ENCODE assay signal across 11 cellular contexts in the genomic region with DNA sequence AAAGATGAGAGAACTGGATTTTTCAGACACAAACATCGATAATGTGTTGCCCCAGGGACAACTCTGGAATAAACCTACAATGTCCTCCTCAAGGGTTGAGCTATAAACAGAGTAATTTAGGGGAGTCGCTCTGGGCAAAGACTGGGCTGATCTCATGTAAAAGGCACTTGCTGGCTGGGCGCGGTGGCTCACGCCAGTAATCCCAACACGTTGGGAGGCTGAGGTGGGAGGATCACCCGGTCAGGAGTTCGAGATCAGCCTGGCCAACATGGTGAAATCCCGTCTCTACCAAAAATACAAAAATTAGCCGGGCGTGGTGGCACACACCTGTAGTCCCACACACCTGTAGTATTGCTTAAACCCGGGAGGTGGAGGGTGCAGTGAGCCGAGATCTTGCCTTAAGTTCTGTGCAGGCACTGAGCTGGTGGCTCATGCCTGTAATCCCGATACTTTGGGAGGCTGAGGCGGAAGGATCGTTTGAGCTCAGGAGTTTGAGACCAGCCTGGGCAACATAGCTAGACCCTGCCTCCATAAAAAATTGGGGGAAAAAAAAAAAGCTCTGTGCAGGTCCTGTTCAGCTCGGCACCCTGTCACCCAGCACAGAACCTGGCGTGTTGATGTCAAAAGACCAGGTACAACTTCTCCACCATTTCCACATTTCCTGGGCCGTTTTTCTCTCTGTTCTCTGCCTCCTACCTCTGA. TPM values are rescaled to one million over a fixed set of nuclear protein-coding genes. Genes with fewer than 3 reads are reported as not detected.
DNase-seq lines count a peak whose midpoint lies in the region; ATAC-seq and TF ChIP-seq lines count a peak whose summit lies in the region.
"Had no signal": no experiment of that assay in that cellular context is flagged by ENCODE, and none has a peak within 500 bp of the region (broad histone marks: within the 10 kb centered on the region; RNA-seq: fewer than 3 reads in every experiment).

No MANE protein-coding gene starts in this region.

- POLR2A ChIA-PET in activated CD4-positive, alpha-beta memory T cell treated with anti-CD3 and anti-CD28 coated beads for 36 hours (lab: Charles Lee): interaction anchor here (0.7 kb wide), 1 partner anchor 359 kb away, joined by 3 read pairs; no protein-coding TSS in a partner anchor

- peak overlapping the region; percentile 23 for H3K27ac Mint-ChIP-seq in activated CD4-positive, alpha-beta memory T cell treated with anti-CD3 and anti-CD28 coated beads for 36 hours

- TF ChIP-seq CTCF in heart left ventricle (IDR thresholded peaks at IDR 0.05) (no peak), suprapubic skin (IDR thresholded peaks at IDR 0.05) (no peak)

- intact Hi-C loops in heart left ventricle (cut with DNase I) (loop anchor here in 9 of 10 donors (2.0 to 10.0 kb wide), 5 partner anchors 60 to 310 kb away; no protein-coding TSS in a partner anchor), Right ventricle myocardium inferior (cut with DNase I) (loop anchor here (2.0 to 5.0 kb wide), 2 partner anchors 21 to 215 kb away; partner anchors contain the start of gene SNAPC2)
- intact Hi-C loops in activated CD4-positive, alpha-beta memory T cell treated with anti-CD3 and anti-CD28 coated beads for 36 hours (cut with micrococcal nuclease): loop anchor here (5.0 kb wide), 2 partner anchors 110 to 130 kb away; partner anchors contain the start of gene CCL25

- H3K36me3 Mint-ChIP-seq in activated CD4-positive, alpha-beta memory T cell treated with anti-CD3 and anti-CD28 coated beads for 36 hours: peaks cover 13% of the 10 kb centered on the region

- WGBS in heart left ventricle, 4 donors: 86 to 93% (median 90%) methylated on average over 19 of the region's 19 CpGs
- 84% methylated on average over 19 of the region's 19 CpGs for WGBS in suprapubic skin

- no peaks in the 10 kb centered on the region for H3K9me3 Mint-ChIP-seq in activated CD4-positive, alpha-beta memory T cell treated with anti-CD3 and anti-CD28 coated beads for 36 hours

- no peaks in the 10 kb centered on the region for H3K27me3 ChIP-seq in heart left ventricle
- H3K27me3 ChIP-seq in iPS-15b (ENCODE audit: control insufficient read depth, insufficient read depth, low read length): no peaks in the 10 kb centered on the region
- no peaks in the 10 kb centered on the region for H3K27me3 ChIP-seq in suprapubic skin

- no peaks in the 10 kb centered on the region for H3K27me3 Mint-ChIP-seq in activated CD4-positive, alpha-beta memory T cell treated with anti-CD3 and anti-CD28 coated beads for 36 hours

- H3K4me3 ChIP-seq in heart left ventricle (peak overlapping the region in 9 of 12 donors; percentile 67 to 100 (median 86)), iPS-15b (ENCODE audit: low read depth, low read length) (peak overlapping the region; percentile 87), suprapubic skin (peak overlapping the region; percentile 81)

- H3K36me3 ChIP-seq in heart left ventricle: peaks cover 3 to 43% (median 39%) of the 10 kb centered on the region in 9 donors
- peaks cover 21% of the 10 kb centered on the region for H3K36me3 ChIP-seq in iPS-15b (ENCODE audit: control insufficient read depth, insufficient read depth, low read length)
- H3K36me3 ChIP-seq in suprapubic skin: peaks cover 39% of the 10 kb centered on the region

- H3K4me1 ChIP-seq in heart left ventricle (peaks cover 0 to 25% (median 15%) of the 10 kb centered on the region in 12 donors), iPS-15b (ENCODE audit: control insufficient read depth, insufficient read depth, low read length) (no peaks in the 10 kb centered on the region), suprapubic skin (peaks cover 24% of the 10 kb centered on the region)

- H3K4me1 Mint-ChIP-seq in activated CD4-positive, alpha-beta memory T cell treated with anti-CD3 and anti-CD28 coated beads for 36 hours (ENCODE audit: low read depth): peaks cover 38% of the 10 kb centered on the region

- ATAC-seq in heart left ventricle (no peak), Right ventricle myocardium inferior (no peak)
- ATAC-seq: sciatic nerve had no signal

- CTCF ChIA-PET in activated CD4-positive, alpha-beta memory T cell treated with anti-CD3 and anti-CD28 coated beads for 36 hours (lab: Charles Lee): interaction anchor here (0.7 to 2.5 kb wide), 2 partner anchors 15 to 374 kb away, joined by 4 to 13 read pairs; no protein-coding TSS in a partner anchor

- H3K9me3 ChIP-seq in heart left ventricle (no peaks in the 10 kb centered on the region), iPS-15b (ENCODE audit: control insufficient read depth, insufficient read depth, low read length) (no peaks in the 10 kb centered on the region), suprapubic skin (no peaks in the 10 kb centered on the region)

- peak overlapping the region; percentile 92 for H3K4me3 Mint-ChIP-seq in activated CD4-positive, alpha-beta memory T cell treated with anti-CD3 and anti-CD28 coated beads for 36 hours

- H3K27ac ChIP-seq in heart left ventricle: no peak overlapping the region
- H3K27ac ChIP-seq in suprapubic skin: no peak overlapping the region

- no peak for TF ChIP-seq EP300 in suprapubic skin (IDR thresholded peaks at IDR 0.05)

- no peak for TF ChIP-seq POLR2A in heart left ventricle (IDR thresholded peaks at IDR 0.05)
- no peak for TF ChIP-seq POLR2A in suprapubic skin (IDR thresholded peaks at IDR 0.05)

- peak in 2 of 5 donors; percentile 20 to 30 for DNase-seq in heart left ventricle
- no peak for DNase-seq in Right ventricle myocardium inferior (ENCODE audit: missing footprints)
- no peak for DNase-seq in activated CD4-positive, alpha-beta memory T cell treated with anti-CD3 and anti-CD28 coated beads for 36 hours
- no peak for DNase-seq in suprapubic skin (ENCODE audit: low spot score in 2 of 2)
- DNase-seq in AG08396 (ENCODE audit: low spot score): no peak
- no peak for DNase-seq in HUDEP-2 (lab: John Stamatoyannopoulos, UW; ENCODE audit: unreplicated experiment in 76 of 76)
- DNase-seq in DMS114 treated with DMSO at 0.1 percent for 48 hours (lab: John Stamatoyannopoulos, UW; ENCODE audit: unreplicated experiment): no peak
- DNase-seq: NCI-H748 treated with DMSO at 0.1 percent for 48 hours, trophoblast cell had no signal

- peak overlapping the region; percentile 1 for H3K9ac ChIP-seq in iPS-15b (ENCODE audit: low read depth, low read length)

RNA-seq across cellular contexts. Expression of gene TIMM44, which starts 1.4 kb away (rescaled TPM):
- total RNA-seq in heart left ventricle (10 to 100 TPM; 55.9 to 99.9 (median 70.6) TPM), Right ventricle myocardium inferior (111 TPM), suprapubic skin (10 to 100 TPM; 34.6 to 85.1 (median 54.5) TPM)
- polyA plus RNA-seq in heart left ventricle: 100 to 1,000 TPM in 1 of 2 donors, 10 to 100 TPM in 1; 99.6 to 140 TPM
- total RNA-seq in activated CD4-positive, alpha-beta memory T cell treated with anti-CD3 and anti-CD28 coated beads for 36 hours: 10 to 100 TPM; 66.5 to 68.5 TPM

RNA-seq across cellular contexts. Expression of gene CTXN1, which starts 16.1 kb away (rescaled TPM):
- total RNA-seq in heart left ventricle (1 to 10 TPM in 2 of 9 donors, under 1 TPM in 5, not detected in 2; 0.21 to 3.3 (median 0.32) TPM), Right ventricle myocardium inferior (0.19 TPM), suprapubic skin (1 to 10 TPM; 1.2 to 3.6 (median 2.6) TPM)
- under 1 TPM in 1 of 2 donors, not detected in 1; 0.87 TPM for polyA plus RNA-seq in heart left ventricle
- total RNA-seq in activated CD4-positive, alpha-beta memory T cell treated with anti-CD3 and anti-CD28 coated beads for 36 hours: under 1 TPM; 0.29 to 0.77 TPM

RNA-seq across cellular contexts. Expression of gene SNAPC2, which starts 21.9 kb away (rescaled TPM):
- total RNA-seq in heart left ventricle: 10 to 100 TPM in 4 of 9 donors, 1 to 10 TPM in 5; 6.8 to 16.7 (median 9.3) TPM
- 10 to 100 TPM; 10.4 to 28.9 TPM for polyA plus RNA-seq in heart left ventricle
- 10.3 TPM for total RNA-seq in Right ventricle myocardium inferior
- 10 to 100 TPM; 18.7 to 20.2 TPM for total RNA-seq in activated CD4-positive, alpha-beta memory T cell treated with anti-CD3 and anti-CD28 coated beads for 36 hours
- 10 to 100 TPM; 11.1 to 22.3 (median 19.6) TPM for total RNA-seq in suprapubic skin

RNA-seq across cellular contexts. Expression of gene TGFBR3L, which starts 27.4 kb away (rescaled TPM):
- total RNA-seq in heart left ventricle (10 to 100 TPM in 2 of 9 donors, 1 to 10 TPM in 7; 3.6 to 41.2 (median 8.0) TPM), Right ventricle myocardium inferior (7.2 TPM), suprapubic skin (not detected)
- polyA plus RNA-seq in heart left ventricle: 1 to 10 TPM in 1 of 2 donors, under 1 TPM in 1; 0.76 to 3.5 TPM
- 1 to 10 TPM; 4.4 to 4.6 TPM for total RNA-seq in activated CD4-positive, alpha-beta memory T cell treated with anti-CD3 and anti-CD28 coated beads for 36 hours
- total RNA-seq: sciatic nerve had no signal

RNA-seq across cellular contexts. Expression of gene MAP2K7, which starts 38.4 kb away (rescaled TPM):
- 10 to 100 TPM; 11.6 to 26.6 (median 23.5) TPM for total RNA-seq in heart left ventricle
- 10 to 100 TPM; 22.2 to 35.5 TPM for polyA plus RNA-seq in heart left ventricle
- total RNA-seq in Right ventricle myocardium inferior: 28.0 TPM
- 10 to 100 TPM; 29.1 to 30.1 TPM for total RNA-seq in activated CD4-positive, alpha-beta memory T cell treated with anti-CD3 and anti-CD28 coated beads for 36 hours
- 10 to 100 TPM; 25.1 to 52.4 (median 29.3) TPM for total RNA-seq in suprapubic skin
